In genomic region chr2:102064679-102065674, GRCh38 we compare ENCODE assay signal across 8 cellular contexts.
DNase-seq lines count a peak whose midpoint lies in the region; ATAC-seq and TF ChIP-seq lines count a peak whose summit lies in the region.

No MANE protein-coding gene starts in this region.

- no peaks in the 10 kb centered on the region for H3K27me3 Mint-ChIP-seq in WTC11 (ENCODE audit: low read depth)

- H3K36me3 ChIP-seq in left ventricle myocardium inferior (no peaks in the 10 kb centered on the region), gastrocnemius medialis (no peaks in the 10 kb centered on the region)

- POLR2A ChIA-PET in WTC11 (lab: Charles Lee) = no interaction called here

- H3K27me3 ChIP-seq in left ventricle myocardium inferior (ENCODE audit: low read depth) (no peaks in the 10 kb centered on the region), gastrocnemius medialis (no peaks in the 10 kb centered on the region)

- peak overlapping the region; percentile 96 for H3K27ac ChIP-seq in left ventricle myocardium inferior (replicated peaks)
- H3K27ac ChIP-seq in gastrocnemius medialis = peak overlapping the region; percentile 89 to 95 (median 92)

- intact Hi-C loops in left ventricle myocardium inferior (cut with micrococcal nuclease) = no loop called here
- intact Hi-C loops in gastrocnemius medialis (cut with DNase I; ENCODE audit: low total_unique reads) = no loop called here

- no peak for TF ChIP-seq POLR2A in gastrocnemius medialis (IDR thresholded peaks at IDR 0.05)

- peaks cover 90% of the 10 kb centered on the region for H3K4me1 ChIP-seq in left ventricle myocardium inferior
- peaks cover 70 to 79% of the 10 kb centered on the region in 2 donors for H3K4me1 ChIP-seq in gastrocnemius medialis

- CTCF ChIA-PET in WTC11 (lab: Charles Lee) = interaction anchor here (0.6 to 1.1 kb wide), 2 partner anchors 169 to 176 kb away, joined by 3 to 4 read pairs; no protein-coding TSS in a partner anchor

- peak overlapping the region; percentile 26 for H3K4me3 ChIP-seq in left ventricle myocardium inferior
- H3K4me3 ChIP-seq in gastrocnemius medialis = peak overlapping the region in 3 of 4 donors; percentile 17 to 35 (median 29)

- no peaks in the 10 kb centered on the region for H3K4me1 Mint-ChIP-seq in WTC11

- no peaks in the 10 kb centered on the region for H3K9me3 ChIP-seq in left ventricle myocardium inferior (replicated peaks)
- no peaks in the 10 kb centered on the region for H3K9me3 ChIP-seq in gastrocnemius medialis

- no peak for TF ChIP-seq CTCF in WTC11 (IDR thresholded peaks at IDR 0.05)
- TF ChIP-seq CTCF in left ventricle myocardium inferior (IDR thresholded peaks at IDR 0.05; ENCODE audit: borderline replicate concordance) = no peak
- no peak for TF ChIP-seq CTCF in gastrocnemius medialis (IDR thresholded peaks at IDR 0.05 in 4 of 5, conservative IDR thresholded peaks at IDR 0.05 in 1 of 5)

- DNase-seq in EH (ENCODE audit: low read depth) (peak; percentile 74), WTC11 (ENCODE audit: low spot score) (no peak), left ventricle myocardium inferior (no peak), gastrocnemius medialis (no peak), NCI-H1417 treated with DMSO at 0.1 percent for 48 hours (lab: John Stamatoyannopoulos, UW) (no peak), NCI-H524 (lab: John Stamatoyannopoulos, UW) (no peak)
- DNase-seq in stimulated activated CD4-positive, alpha-beta T cell treated with anti-CD3 and anti-CD28 coated beads, Interleukin-12 subunit alpha, Interleukin-12 subunit beta, amount 100 ng/mL, for 4 hours = no peak

- no peak for ATAC-seq in WTC11
- ATAC-seq in gastrocnemius medialis = peak; percentile 40 to 47
- no peak for ATAC-seq in HG02798 (IDR thresholded peaks at IDR 0.05; ENCODE audit: poor library complexity, unreplicated experiment)

- no peak overlapping the region for H3K27ac Mint-ChIP-seq in WTC11

- H3K36me3 Mint-ChIP-seq in WTC11 = no peaks in the 10 kb centered on the region

- no peaks in the 10 kb centered on the region for H3K9me3 Mint-ChIP-seq in WTC11

- H3K4me3 Mint-ChIP-seq in WTC11 = no peak overlapping the region

- in situ Hi-C loops in gastrocnemius medialis (cut with MboI; ENCODE audit: low sequenced_read_pairs in 4 of 4) = no loop called here

TF ChIP-seq in WTC11, 78 proteins besides CTCF, POLR2A, EP300 and RAD21:
- TF ChIP-seq GABPB1 (CRISPR knock-in tag; IDR thresholded peaks at IDR 0.05) = 0 out of 2 replicates have a peak, but pooled peaks have one; percentile 9
- TF ChIP-seq PRDM15 (CRISPR knock-in tag; IDR thresholded peaks at IDR 0.05) = peak; percentile 46; the same call in 1 of the 2 replicates
- TF ChIP-seq ZNF425 (CRISPR knock-in tag; conservative IDR thresholded peaks at IDR 0.05) = no peak
TF ChIP-seq in WTC11: peak in this region for 2.

Comparison
In these comparisons a context has a peak if more than half of its experiments do, and no peak if none do; other contexts are left out.
1. ATAC-seq: peak in gastrocnemius medialis (2 of 2); none in WTC11 (single experiment) and HG02798 (single experiment).